Comparison of ENCODE assay signal across 9 cellular contexts in genomic region chr9:306907-307306, GRCh38.
DNase-seq lines count a peak whose midpoint lies in the region; ATAC-seq and TF ChIP-seq lines count a peak whose summit lies in the region.
"Had no signal": no experiment of that assay in that cellular context is flagged by ENCODE, and none has a peak within 500 bp of the region (broad histone marks: within the 10 kb centered on the region; RNA-seq: fewer than 3 reads in every experiment).

No MANE protein-coding gene starts in this region.

- no peaks in the 10 kb centered on the region for H4K20me1 ChIP-seq in mammary epithelial cell (ENCODE audit: insufficient read depth, low read length)

- H3K27me3 ChIP-seq in mammary epithelial cell (ENCODE audit: insufficient read depth, low read length) (no peaks in the 10 kb centered on the region), psoas muscle (ENCODE audit: insufficient read depth in 3 of 3, low read length in 2 of 3) (no peaks in the 10 kb centered on the region)

- peaks cover 10% of the 10 kb centered on the region for H3K4me1 ChIP-seq in mammary epithelial cell (ENCODE audit: insufficient read depth, low read length)
- no peaks in the 10 kb centered on the region for H3K4me1 ChIP-seq in psoas muscle

- no peak overlapping the region for H3K9ac ChIP-seq in mammary epithelial cell (ENCODE audit: insufficient read depth, low read length)

- no TSS peak for BruUV-seq in mammary epithelial cell (replicated peaks; lab: Mats Ljungman, UMichigan)

- no peak overlapping the region for H3K4me2 ChIP-seq in mammary epithelial cell (ENCODE audit: insufficient read depth, low read depth, low read length)

- no peak overlapping the region for H2AFZ ChIP-seq in mammary epithelial cell (ENCODE audit: low read depth, low read length)

- no peaks in the 10 kb centered on the region for H3K79me2 ChIP-seq in mammary epithelial cell (ENCODE audit: insufficient read depth, low read length)

- peak; percentile 58 for TF ChIP-seq CTCF in GM13977 (IDR thresholded peaks at IDR 0.05; ENCODE audit: extremely low read depth, insufficient read depth, missing control alignments)
- peak; percentile 43 to 61 for TF ChIP-seq CTCF in mammary epithelial cell (conservative IDR thresholded peaks at IDR 0.05 in 1 of 2, IDR thresholded peaks at IDR 0.05 in 1 of 2; ENCODE audit: extremely low read depth in 1 of 2, insufficient read depth in 1 of 2, low read depth in 1 of 2, low read length in 2 of 2)
- TF ChIP-seq CTCF in psoas muscle (IDR thresholded peaks at IDR 0.05), result no peak

- dilution Hi-C loops in mammary epithelial cell (cut with HindIII; ENCODE audit: low sequenced_read_pairs), result no loop called here

- in situ Hi-C loops in GM13977 (cut with MboI; ENCODE audit: low pct_unique_long_range_greater_than_20kb, low sequenced_read_pairs, unreplicated experiment), result no loop called here
- in situ Hi-C loops in mammary epithelial cell (cut with MboI; ENCODE audit: low sequenced_read_pairs in 2 of 2), result no loop called here

- CTCF ChIA-PET in mammary epithelial cell (lab: Charles Lee; ENCODE audit: low non-redundant PET), result no interaction called here

- H3K4me3 ChIP-seq in mammary epithelial cell (replicated peaks in 1 of 3; ENCODE audit: insufficient read depth in 1 of 3, low read depth in 2 of 3, low read length in 3 of 3) (no peak overlapping the region), psoas muscle (no peak overlapping the region)

- H3K36me3 ChIP-seq in mammary epithelial cell (ENCODE audit: insufficient read depth, low read length) (no peaks in the 10 kb centered on the region), psoas muscle (ENCODE audit: insufficient read depth in 1 of 2, low read depth in 1 of 2) (no peaks in the 10 kb centered on the region)

- H3K27ac ChIP-seq in mammary epithelial cell (ENCODE audit: insufficient read depth, low read depth, low read length) (no peak overlapping the region), psoas muscle (no peak overlapping the region)
- H3K27ac ChIP-seq: VCaP had no signal

- intact Hi-C loops in mammary epithelial cell (cut with micrococcal nuclease) (no loop called here), psoas muscle (cut with DNase I) (no loop called here)

- no peaks in the 10 kb centered on the region for H3K9me3 ChIP-seq in mammary epithelial cell (replicated peaks; ENCODE audit: insufficient read depth, low read length)
- no peaks in the 10 kb centered on the region for H3K9me3 ChIP-seq in psoas muscle

- DNase-seq in GM13977 (ENCODE audit: low spot score), result no peak
- DNase-seq in T-helper 1 cell, result peak; percentile 16 to 61 (median 36)
- no peak for DNase-seq in mammary epithelial cell
- peak; percentile 33 for DNase-seq in stimulated activated CD4-positive, alpha-beta T cell treated with anti-CD3 and anti-CD28 coated beads, Interleukin-1b, Interleukin-23, amount 100 ng/mL, for 48 hours
- DNase-seq in psoas muscle, result no peak
- DNase-seq in NCI-H2227 (lab: John Stamatoyannopoulos, UW; ENCODE audit: unreplicated experiment), result no peak
- no peak for DNase-seq in GM19238 (ENCODE audit: insufficient read length, low spot score)

- ATAC-seq in psoas muscle (no peak), GM18498 (IDR thresholded peaks at IDR 0.05; ENCODE audit: unreplicated experiment) (no peak)

- WGBS in mammary epithelial cell (ENCODE audit: low coverage, missing lambda C conversion rate), result 74% methylated on average over 7 of the region's 7 CpGs
- WGBS in psoas muscle, 3 donors, result 82 to 88% (median 83%) methylated on average over 7 of the region's 7 CpGs

Comparison
In these comparisons a context has a peak if more than half of its experiments do, and no peak if none do; other contexts are left out.
1. DNase-seq: peak in T-helper 1 cell (5 of 5) and stimulated activated CD4-positive, alpha-beta T cell treated with anti-CD3 and anti-CD28 coated beads, Interleukin-1b, Interleukin-23, amount 100 ng/mL, for 48 hours (single experiment); none in GM13977 (single experiment), mammary epithelial cell (single experiment), psoas muscle (0 of 2), NCI-H2227 (single experiment) and GM19238 (single experiment).